In the genomic region with DNA sequence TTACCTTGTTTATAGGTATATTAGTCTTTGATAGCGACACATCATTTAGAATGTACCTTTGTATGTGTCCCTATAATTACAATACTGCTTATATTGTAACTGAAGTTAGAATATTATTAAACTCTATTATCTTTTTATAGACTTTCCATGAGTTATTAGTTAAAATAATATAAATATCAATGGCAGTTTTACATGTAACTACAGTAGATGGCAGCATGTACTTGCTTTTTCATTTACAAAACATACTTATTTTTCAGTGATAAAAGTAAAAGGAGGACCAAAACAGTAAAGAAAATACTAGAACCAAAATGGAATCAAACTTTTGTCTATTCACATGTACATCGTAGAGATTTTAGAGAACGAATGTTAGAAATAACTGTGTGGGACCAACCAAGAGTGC, we compare ENCODE assay signal across 33 cellular contexts.
A peak's percentile ranks its signal among the peaks of the same experiment; 100 is the strongest.
DNase-seq lines count a peak whose midpoint lies in the region; TF ChIP-seq lines count a peak whose summit lies in the region.
"Had no signal": no experiment of that assay in that cellular context is flagged by ENCODE, and none has a peak within 500 bp of the region (broad histone marks: within the 10 kb centered on the region; RNA-seq: fewer than 3 reads in every experiment).

No MANE protein-coding gene starts in this region.

- H3K9me3 Mint-ChIP-seq in osteocyte (ENCODE audit: unreplicated experiment) (peaks cover 6% of the 10 kb centered on the region), immature natural killer cell (peaks cover 0 to 3% (median under 1%) of the 10 kb centered on the region in 6 donors)
- H3K9me3 Mint-ChIP-seq: activated naive CD4-positive, alpha-beta T cell treated with anti-CD3 and anti-CD28 coated beads, Interleukin-2, amount 50 U/mL, for 24 hours; activated T-helper 2 cell treated with anti-CD3 and anti-CD28 coated beads, Interferon-gamma antibody, Interleukin-2, Interleukin-4, amounts not matched to agents 10 μg/mL and 5 μg/mL and 100 μg/mL, durations not matched to agents 14 hours and 24 hours and 36 hours; endodermal cell; naive thymus-derived CD8-positive, alpha-beta T cell; stimulated activated naive B cell treated with anti-CD40 and anti-IgM and Interleukin-4, amounts not matched to agents 10 μg/mL and 1 μg/mL and 100 μg/mL, for 72 hours had no signal

- TF ChIP-seq CTCF in LNCaP clone FGC (IDR thresholded peaks at IDR 0.05; ENCODE audit: control insufficient read depth, extremely low read depth, insufficient read depth), result peak; percentile 34
- TF ChIP-seq CTCF in choroid plexus epithelial cell (conservative IDR thresholded peaks at IDR 0.05; ENCODE audit: low read depth, low read length), result peak; percentile 37
- TF ChIP-seq CTCF in osteocyte (IDR thresholded peaks at IDR 0.05), result peak; percentile 55

- peaks cover 2% of the 10 kb centered on the region for H3K36me3 Mint-ChIP-seq in osteocyte (ENCODE audit: unreplicated experiment)
- H3K36me3 Mint-ChIP-seq in immature natural killer cell, result no peaks in the 10 kb centered on the region
- H3K36me3 Mint-ChIP-seq: activated naive CD4-positive, alpha-beta T cell treated with anti-CD3 and anti-CD28 coated beads, Interleukin-2, amount 50 U/mL, for 24 hours; naive thymus-derived CD8-positive, alpha-beta T cell; stimulated activated naive B cell treated with anti-CD40 and anti-IgM and Interleukin-4, amounts not matched to agents 10 μg/mL and 1 μg/mL and 100 μg/mL, for 72 hours had no signal

- H3K27me3 Mint-ChIP-seq in osteocyte (ENCODE audit: unreplicated experiment) (no peaks in the 10 kb centered on the region), immature natural killer cell (ENCODE audit: low read depth in 3 of 3) (peaks cover 0 to 1% (median 0%) of the 10 kb centered on the region in 3 donors)
- H3K27me3 Mint-ChIP-seq: activated naive CD4-positive, alpha-beta T cell treated with anti-CD3 and anti-CD28 coated beads, Interleukin-2, amount 50 U/mL, for 24 hours; naive thymus-derived CD8-positive, alpha-beta T cell had no signal

- H3K4me3 Mint-ChIP-seq in osteocyte (ENCODE audit: unreplicated experiment) (no peak overlapping the region), immature natural killer cell (no peak overlapping the region)
- H3K4me3 Mint-ChIP-seq: activated naive CD4-positive, alpha-beta T cell treated with anti-CD3 and anti-CD28 coated beads, Interleukin-2, amount 50 U/mL, for 24 hours; endodermal cell; naive thymus-derived CD8-positive, alpha-beta T cell; stimulated activated naive B cell treated with anti-CD40 and anti-IgM and Interleukin-4, amounts not matched to agents 10 μg/mL and 1 μg/mL and 100 μg/mL, for 72 hours had no signal

- DNase-seq in EH (ENCODE audit: low read depth) (peak; percentile 15), LNCaP clone FGC (ENCODE audit: low read depth) (no peak), choroid plexus epithelial cell (ENCODE audit: low read depth) (peak; percentile 40), osteocyte (ENCODE audit: extremely low spot score, unreplicated experiment) (no peak), GDM1 (lab: John Stamatoyannopoulos, UW) (no peak), NCI-H187 treated with DMSO at 0.1 percent for 48 hours (lab: John Stamatoyannopoulos, UW) (no peak), immature natural killer cell (no peak)
- no peak for DNase-seq in activated naive CD4-positive, alpha-beta T cell treated with anti-CD3 and anti-CD28 coated beads, Interleukin-2, amount 50 U/mL, for 16 hours
- DNase-seq: activated CD4-positive, alpha-beta T cell treated with anti-CD3 and anti-CD28 coated beads for 48 hours; aorta; Calu3; cortex of kidney; DMS79 treated with DMSO at 0.1 percent for 48 hours; endodermal cell; gastrocnemius medialis; hippocampal formation; KBM-7; left cardiac atrium; MM.1S; naive thymus-derived CD8-positive, alpha-beta T cell; NCI-H1105 treated with DMSO at 0.1 percent for 48 hours; NCI-H2081; NCI-H226; NCI-H526 treated with DMSO at 0.1 percent for 48 hours; NK-92 treated with Interleukin-12 subunit alpha and Interleukin-12 subunit beta, amount 100 ng/mL, for 24 hours; nucleus accumbens; SHP77 treated with DMSO at 0.1 percent for 48 hours; stimulated activated naive B cell treated with anti-CD40 and anti-IgM and Interleukin-4, amounts not matched to agents 10 μg/mL and 1 μg/mL and 100 μg/mL, for 72 hours; substantia nigra; T1000; trophoblast cell had no signal

- peaks cover 19% of the 10 kb centered on the region for H3K4me1 Mint-ChIP-seq in osteocyte (ENCODE audit: unreplicated experiment)
- no peaks in the 10 kb centered on the region for H3K4me1 Mint-ChIP-seq in immature natural killer cell
- H3K4me1 Mint-ChIP-seq: activated naive CD4-positive, alpha-beta T cell treated with anti-CD3 and anti-CD28 coated beads, Interleukin-2, amount 50 U/mL, for 24 hours; naive thymus-derived CD8-positive, alpha-beta T cell; stimulated activated naive B cell treated with anti-CD40 and anti-IgM and Interleukin-4, amounts not matched to agents 10 μg/mL and 1 μg/mL and 100 μg/mL, for 72 hours had no signal

- H3K27ac Mint-ChIP-seq in osteocyte (ENCODE audit: unreplicated experiment) (no peak overlapping the region), immature natural killer cell (no peak overlapping the region)
- H3K27ac Mint-ChIP-seq: activated naive CD4-positive, alpha-beta T cell treated with anti-CD3 and anti-CD28 coated beads, Interleukin-2, amount 50 U/mL, for 24 hours; activated T-helper 2 cell treated with anti-CD3 and anti-CD28 coated beads, Interferon-gamma antibody, Interleukin-2, Interleukin-4, amounts not matched to agents 10 μg/mL and 5 μg/mL and 100 μg/mL, durations not matched to agents 14 hours and 24 hours and 36 hours; endodermal cell; naive thymus-derived CD8-positive, alpha-beta T cell; stimulated activated naive B cell treated with anti-CD40 and anti-IgM and Interleukin-4, amounts not matched to agents 10 μg/mL and 1 μg/mL and 100 μg/mL, for 72 hours had no signal

- no peak overlapping the region for H3K4me3 ChIP-seq in LNCaP clone FGC (ENCODE audit: low read depth, low read length)
- H3K4me3 ChIP-seq in choroid plexus epithelial cell (ENCODE audit: low read depth, low read length), result no peak overlapping the region
- H3K4me3 ChIP-seq: gastrocnemius medialis had no signal

Comparison
In these comparisons a context has a peak if more than half of its experiments do, and no peak if none do; other contexts are left out.
1. DNase-seq: peak in EH (single experiment) and choroid plexus epithelial cell (single experiment); none in LNCaP clone FGC (single experiment), osteocyte (single experiment), activated naive CD4-positive, alpha-beta T cell treated with anti-CD3 and anti-CD28 coated beads, Interleukin-2, amount 50 U/mL, for 16 hours (single experiment), GDM1 (single experiment), NCI-H187 treated with DMSO at 0.1 percent for 48 hours (single experiment) and immature natural killer cell (0 of 3).
2. Peak in every context shown above with its lines, with median percentiles within 50 percentile points of each other: CTCF ChIP-seq.